10 cellular contexts compared by ENCODE assay signal in the genomic region with DNA sequence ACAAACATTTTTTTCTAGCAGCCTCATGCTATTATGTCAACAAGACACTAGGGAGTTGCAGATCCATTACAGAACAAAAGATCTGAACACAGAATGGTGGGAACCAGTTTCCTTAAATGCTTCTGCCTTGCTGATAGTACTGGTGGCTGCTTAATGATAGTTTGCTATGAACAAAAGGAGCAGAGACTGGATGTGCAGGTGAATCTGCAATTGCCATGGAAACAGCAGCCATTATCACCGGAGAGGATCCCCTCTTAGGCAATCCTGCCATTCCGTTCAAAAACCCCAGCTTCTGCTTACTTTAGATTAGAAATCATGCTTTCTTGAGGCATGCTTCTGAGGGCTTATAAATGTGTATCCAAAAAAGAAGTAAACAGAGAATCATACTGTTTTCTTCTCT.
"Had no signal": no experiment of that assay in that cellular context is flagged by ENCODE, and none has a peak within 500 bp of the region (broad histone marks: within the 10 kb centered on the region; RNA-seq: fewer than 3 reads in every experiment).

No MANE protein-coding gene starts in this region.

- FAIRE-seq: bronchial epithelial cell had no signal

- H3K4me1 Mint-ChIP-seq: nephron progenitor cell had no signal

- ATAC-seq: activated CD4-positive, CD25-positive, alpha-beta regulatory T cell treated with anti-CD3 and anti-CD28 coated beads, Interleukin-2, amount 50 U/mL, for 24 hours; esophagus mucosa had no signal

- DNase-seq: activated T-cell treated with anti-CD3 and anti-CD28 coated beads, Interleukin-2, amount 50 U/mL, for 24 hours; aorta; dorsolateral prefrontal cortex; kidney glomerular epithelial cell; nephron progenitor cell; stimulated activated CD4-positive, alpha-beta T cell treated with anti-CD3 and anti-CD28 coated beads, Interleukin-12 subunit alpha, Interleukin-12 subunit beta, amount 100 ng/mL, for 4 hours; stimulated activated naive CD4-positive, alpha-beta T cell treated with Interleukin-2 at 50 U/mL for 16 hours had no signal

- H3K9me3 Mint-ChIP-seq: activated T-cell treated with anti-CD3 and anti-CD28 coated beads, Interleukin-2, amount 50 U/mL, for 24 hours; nephron progenitor cell had no signal

- H3K4me3 Mint-ChIP-seq: activated T-cell treated with anti-CD3 and anti-CD28 coated beads, Interleukin-2, amount 50 U/mL, for 24 hours; nephron progenitor cell had no signal
